In the genomic region with DNA sequence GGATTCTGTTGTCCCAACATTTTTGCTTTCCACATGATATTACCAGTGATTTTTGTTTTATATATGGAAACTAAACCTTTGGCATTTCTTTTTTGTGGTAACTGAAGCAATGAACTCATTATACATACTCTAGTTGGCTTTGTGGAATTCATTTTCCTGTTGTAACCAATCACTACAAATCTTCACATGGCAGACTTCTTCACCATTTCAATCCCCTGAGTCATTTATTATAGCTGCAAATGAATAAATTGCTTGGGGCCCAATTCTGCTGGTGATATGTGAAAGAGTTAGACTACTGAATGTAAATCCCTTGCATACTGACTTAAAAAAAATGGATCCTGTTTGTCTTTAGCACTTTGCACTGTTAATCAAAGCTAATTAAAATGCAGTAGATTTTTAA, we compare ENCODE assay signal across 35 cellular contexts.
DNase-seq lines count a peak whose midpoint lies in the region; ATAC-seq, FAIRE-seq and TF ChIP-seq lines count a peak whose summit lies in the region.
"Had no signal": no experiment of that assay in that cellular context is flagged by ENCODE, and none has a peak within 500 bp of the region (broad histone marks: within the 10 kb centered on the region; RNA-seq: fewer than 3 reads in every experiment).

No MANE protein-coding gene starts in this region.

- no peaks in the 10 kb centered on the region for H3K36me3 ChIP-seq in breast epithelium
- H3K36me3 ChIP-seq: esophagus squamous epithelium, left lung, pancreas, Peyer's patch, uterus had no signal

- H3K36me3 Mint-ChIP-seq in MCF 10A (ENCODE audit: insufficient read depth, unreplicated experiment): no peaks in the 10 kb centered on the region
- H3K36me3 Mint-ChIP-seq: activated naive CD8-positive, alpha-beta T cell; T-cell had no signal

- POLR2A ChIA-PET in MCF 10A (lab: Yijun Ruan, JAX): interaction anchor here (0.9 to 2.0 kb wide), 4 partner anchors 9 to 31 kb away, joined by 3 to 6 read pairs (median 4); no protein-coding TSS in a partner anchor

- no peak for FAIRE-seq in urothelium cell line (lab: Jason Lieb, UNC)
- FAIRE-seq: pancreas, small intestine had no signal

- DNase-seq in MCF 10A (ENCODE audit: unreplicated experiment) (peak; percentile 52), breast epithelium (ENCODE audit: low spot score in 2 of 2) (no peak), astrocyte of the spinal cord (ENCODE audit: low read depth, low spot score) (peak; percentile 27), foreskin keratinocyte (peak; percentile 6 to 57), urothelium cell line (ENCODE audit: low spot score) (peak; percentile 6), SK-N-DZ (ENCODE audit: low spot score) (no peak), NCI-H2227 (lab: John Stamatoyannopoulos, UW; ENCODE audit: unreplicated experiment) (no peak)
- DNase-seq: 8988T; activated CD4-positive, alpha-beta T cell treated with anti-CD3 and anti-CD28 coated beads, Interleukin-2, amount 50 U/mL, for 1 hour; activated effector memory CD4-positive, alpha-beta T cell treated with anti-CD3 and anti-CD28 coated beads, Interleukin-2, amount 50 U/mL, for 16 hours; activated T-cell treated with anti-CD3 and anti-CD28 coated beads, Interleukin-2, amount 50 U/mL, for 24 hours; anterior cingulate cortex; dermis blood vessel endothelial cell; DMS79 treated with DMSO at 0.1 percent for 48 hours; endodermal cell; esophagus squamous epithelium; GF-D8; H7; hypothalamus; Kasumi-1; left lung; mesendoderm; NCI-H146; NCI-H774; pancreas; Peyer's patch; retina; small intestine; T-cell; uterus had no signal

- no peaks in the 10 kb centered on the region for H3K4me1 ChIP-seq in breast epithelium
- no peaks in the 10 kb centered on the region for H3K4me1 ChIP-seq in foreskin keratinocyte
- H3K4me1 ChIP-seq: esophagus squamous epithelium, left lung, pancreas, Peyer's patch, uterus had no signal

- intact Hi-C loops in MCF 10A (cut with micrococcal nuclease) (no loop called here), breast epithelium (cut with DNase I; ENCODE audit: low total_unique reads) (no loop called here)

- in situ Hi-C loops in astrocyte of the spinal cord (cut with HindIII; ENCODE audit: low sequenced_read_pairs): no loop called here

- ATAC-seq in foreskin keratinocyte (no peak), HG03521 (IDR thresholded peaks at IDR 0.05; ENCODE audit: unreplicated experiment) (no peak)
- ATAC-seq: left lung, pancreas, T-cell, WTC11 had no signal

- H3K9me3 Mint-ChIP-seq in MCF 10A (ENCODE audit: unreplicated experiment): no peaks in the 10 kb centered on the region
- H3K9me3 Mint-ChIP-seq: endodermal cell had no signal

- H3K4me3 Mint-ChIP-seq in MCF 10A (ENCODE audit: unreplicated experiment): no peak overlapping the region
- H3K4me3 Mint-ChIP-seq: activated naive CD8-positive, alpha-beta T cell; activated T-cell treated with anti-CD3 and anti-CD28 coated beads, Interleukin-2, amount 50 U/mL, for 24 hours; central memory CD8-positive, alpha-beta T cell; endodermal cell; stimulated activated naive CD8-positive, alpha-beta T cell treated with anti-CD3 and anti-CD28 coated beads, Interleukin-15, Interleukin-2, amounts not matched to agents 100 ng/mL and 50 ng/mL, for 24 hours; T-cell; WTC11 had no signal

- CTCF ChIA-PET in MCF 10A (lab: Yijun Ruan, JAX): interaction anchor here (0.5 to 0.9 kb wide), 4 partner anchors 14 to 231 kb away, joined by 3 to 4 read pairs (median 3); no protein-coding TSS in a partner anchor

- H3K27ac ChIP-seq in breast epithelium (no peak overlapping the region), foreskin keratinocyte (no peak overlapping the region)
- H3K27ac ChIP-seq: esophagus squamous epithelium, left lung, pancreas, Peyer's patch, uterus had no signal

- H3K4me3 ChIP-seq in breast epithelium: no peak overlapping the region
- H3K4me3 ChIP-seq in astrocyte of the spinal cord (ENCODE audit: low read depth, low read length): no peak overlapping the region
- H3K4me3 ChIP-seq: esophagus squamous epithelium, left lung, pancreas, Peyer's patch, uterus had no signal

- H3K4me1 Mint-ChIP-seq in MCF 10A (ENCODE audit: insufficient read depth, unreplicated experiment): no peaks in the 10 kb centered on the region
- H3K4me1 Mint-ChIP-seq: central memory CD8-positive, alpha-beta T cell; endodermal cell; T-cell had no signal

- H3K27ac Mint-ChIP-seq in MCF 10A (ENCODE audit: low read depth, unreplicated experiment): peak overlapping the region; percentile 6
- H3K27ac Mint-ChIP-seq: activated naive CD8-positive, alpha-beta T cell; activated T-cell treated with anti-CD3 and anti-CD28 coated beads, Interleukin-2, amount 50 U/mL, for 24 hours; endodermal cell; stimulated activated naive CD8-positive, alpha-beta T cell treated with anti-CD3 and anti-CD28 coated beads, Interleukin-15, Interleukin-2, amounts not matched to agents 100 ng/mL and 50 ng/mL, for 24 hours; T-cell; WTC11 had no signal

- H3K9me3 ChIP-seq in breast epithelium: peaks cover 0 to 4% of the 10 kb centered on the region in 2 donors
- H3K9me3 ChIP-seq: esophagus squamous epithelium, pancreas, Peyer's patch, uterus had no signal

- no peaks in the 10 kb centered on the region for H3K27me3 ChIP-seq in breast epithelium
- H3K27me3 ChIP-seq in foreskin keratinocyte: no peaks in the 10 kb centered on the region
- H3K27me3 ChIP-seq: esophagus squamous epithelium, left lung, pancreas, Peyer's patch, uterus had no signal

- no peak for TF ChIP-seq POLR2A in breast epithelium (IDR thresholded peaks at IDR 0.05)

- no peaks in the 10 kb centered on the region for H3K27me3 Mint-ChIP-seq in MCF 10A (ENCODE audit: insufficient read depth, unreplicated experiment)
- H3K27me3 Mint-ChIP-seq: activated naive CD8-positive, alpha-beta T cell; activated T-cell treated with anti-CD3 and anti-CD28 coated beads, Interleukin-2, amount 50 U/mL, for 24 hours; central memory CD8-positive, alpha-beta T cell; stimulated activated naive CD8-positive, alpha-beta T cell treated with anti-CD3 and anti-CD28 coated beads, Interleukin-15, Interleukin-2, amounts not matched to agents 100 ng/mL and 50 ng/mL, for 24 hours; T-cell had no signal

- no TSS peak for BruUV-seq in MCF 10A (replicated peaks; lab: Mats Ljungman, UMichigan)

- TF ChIP-seq CTCF in MCF 10A (IDR thresholded peaks at IDR 0.05; ENCODE audit: unreplicated experiment): no peak
- TF ChIP-seq CTCF in breast epithelium (IDR thresholded peaks at IDR 0.05): no peak
- TF ChIP-seq CTCF in astrocyte of the spinal cord (IDR thresholded peaks at IDR 0.05; ENCODE audit: low read depth, low read length): no peak
- TF ChIP-seq CTCF in foreskin keratinocyte (conservative IDR thresholded peaks at IDR 0.05): no peak

Comparison
In these comparisons a context has a peak if more than half of its experiments do, and no peak if none do; other contexts are left out.
1. DNase-seq: peak in MCF 10A (single experiment), astrocyte of the spinal cord (single experiment), foreskin keratinocyte (2 of 2) and urothelium cell line (single experiment); none in breast epithelium (0 of 2), SK-N-DZ (single experiment) and NCI-H2227 (single experiment).